ENCODE assay signal across 12 cellular contexts in the genomic region with DNA sequence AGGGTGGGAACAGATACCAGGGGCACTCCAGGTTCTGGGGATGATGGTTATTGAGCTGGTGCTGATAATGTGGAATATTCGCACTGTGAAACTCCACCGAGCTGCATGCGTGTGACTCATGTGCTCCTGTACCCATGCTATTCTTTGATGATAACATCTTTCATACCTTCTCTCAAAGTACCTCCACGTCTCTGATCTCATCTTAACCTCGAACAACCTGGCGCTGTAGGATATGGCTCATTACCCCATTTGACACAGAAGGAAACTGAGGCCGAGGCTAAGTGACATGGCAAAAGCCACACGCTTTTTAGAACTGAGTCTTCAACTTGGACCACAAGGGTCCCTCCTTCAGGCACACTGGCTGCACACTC. TPM values are rescaled to one million over a fixed set of nuclear protein-coding genes. Genes with fewer than 3 reads are reported as not detected.
DNase-seq lines count a peak whose midpoint lies in the region; ATAC-seq, FAIRE-seq and TF ChIP-seq lines count a peak whose summit lies in the region.
"Had no signal": no experiment of that assay in that cellular context is flagged by ENCODE, and none has a peak within 500 bp of the region (broad histone marks: within the 10 kb centered on the region; RNA-seq: fewer than 3 reads in every experiment).

No MANE protein-coding gene starts in this region.

- TF ChIP-seq POLR2A in vagina (IDR thresholded peaks at IDR 0.05), result no peak

- peak in 1 of 4 donors; percentile 2 for ATAC-seq in pancreas
- ATAC-seq in GM21717 (IDR thresholded peaks at IDR 0.05; ENCODE audit: unreplicated experiment), result no peak

- no peaks in the 10 kb centered on the region for H3K9me3 ChIP-seq in left ventricle myocardium inferior (replicated peaks)
- H3K9me3 ChIP-seq in pancreas, result no peaks in the 10 kb centered on the region
- no peaks in the 10 kb centered on the region for H3K9me3 ChIP-seq in vagina

- H3K36me3 ChIP-seq in left ventricle myocardium inferior (peaks cover 44% of the 10 kb centered on the region), pancreas (peaks cover 0 to 7% (median 5%) of the 10 kb centered on the region in 3 donors), vagina (peaks cover 0 to 11% of the 10 kb centered on the region in 2 donors)

- H3K4me1 ChIP-seq in left ventricle myocardium inferior, result peaks cover 71% of the 10 kb centered on the region
- peaks cover 0 to 9% (median 5%) of the 10 kb centered on the region in 3 donors for H3K4me1 ChIP-seq in pancreas
- H3K4me1 ChIP-seq in vagina, result peaks cover 67% of the 10 kb centered on the region

- intact Hi-C loops in left ventricle myocardium inferior (cut with micrococcal nuclease), result no loop called here
- intact Hi-C loops in cardiac septum (cut with DNase I), result no loop called here
- intact Hi-C loops in pancreas (cut with DNase I), result no loop called here
- intact Hi-C loops in vagina (cut with DNase I), result no loop called here

- DNase-seq in left ventricle myocardium inferior, result no peak
- no peak for DNase-seq in cardiac septum (ENCODE audit: low spot score)
- peak in 3 of 61 donors; percentile 23 to 70 (median 56) for DNase-seq in caudate nucleus (lab: John Stamatoyannopoulos, UW)
- no peak for DNase-seq in pancreas
- no peak for DNase-seq in vagina (ENCODE audit: extremely low spot score in 2 of 2)
- DNase-seq in pons (ENCODE audit: low spot score), result no peak
- DNase-seq in NCI-H2227 treated with DMSO at 0.1 percent for 48 hours (lab: John Stamatoyannopoulos, UW), result no peak
- DNase-seq: amniotic stem cell, midbrain, T1000 had no signal

- H3K27me3 ChIP-seq in left ventricle myocardium inferior (ENCODE audit: low read depth) (no peaks in the 10 kb centered on the region), pancreas (no peaks in the 10 kb centered on the region), vagina (no peaks in the 10 kb centered on the region)

- H3K4me3 ChIP-seq in left ventricle myocardium inferior (no peak overlapping the region), pancreas (no peak overlapping the region), vagina (no peak overlapping the region)

- FAIRE-seq in pancreas (lab: Jason Lieb, UNC), result no peak

- WGBS in pancreas, 2 donors, result 68 to 77% methylated on average over 8 of the region's 8 CpGs

- TF ChIP-seq CTCF in left ventricle myocardium inferior (IDR thresholded peaks at IDR 0.05; ENCODE audit: borderline replicate concordance) (no peak), pancreas (IDR thresholded peaks at IDR 0.05) (no peak), vagina (IDR thresholded peaks at IDR 0.05) (no peak)

- H3K27ac ChIP-seq in left ventricle myocardium inferior (replicated peaks) (peak overlapping the region; percentile 74), caudate nucleus (ENCODE audit: low read depth, low read length) (peak overlapping the region; percentile 59), pancreas (peak overlapping the region; percentile 1 to 62 (median 38)), vagina (peak overlapping the region; percentile 76)
- H3K27ac ChIP-seq: KMS-11 had no signal

RNA-seq across cellular contexts. Expression of a gene that starts 30.2 kb away (rescaled TPM):
- total RNA-seq in left ventricle myocardium inferior (89.4 TPM), cardiac septum (59.6 TPM), pancreas (10 to 100 TPM; 12.7 to 25.4 (median 15.5) TPM), vagina (6.9 TPM)
- 10 to 100 TPM in 1 of 2 donors, 1 to 10 TPM in 1; 5.8 to 15.8 TPM for polyA plus RNA-seq in pancreas
